Comparison of ENCODE assay signal across 8 cellular contexts in the genomic region with DNA sequence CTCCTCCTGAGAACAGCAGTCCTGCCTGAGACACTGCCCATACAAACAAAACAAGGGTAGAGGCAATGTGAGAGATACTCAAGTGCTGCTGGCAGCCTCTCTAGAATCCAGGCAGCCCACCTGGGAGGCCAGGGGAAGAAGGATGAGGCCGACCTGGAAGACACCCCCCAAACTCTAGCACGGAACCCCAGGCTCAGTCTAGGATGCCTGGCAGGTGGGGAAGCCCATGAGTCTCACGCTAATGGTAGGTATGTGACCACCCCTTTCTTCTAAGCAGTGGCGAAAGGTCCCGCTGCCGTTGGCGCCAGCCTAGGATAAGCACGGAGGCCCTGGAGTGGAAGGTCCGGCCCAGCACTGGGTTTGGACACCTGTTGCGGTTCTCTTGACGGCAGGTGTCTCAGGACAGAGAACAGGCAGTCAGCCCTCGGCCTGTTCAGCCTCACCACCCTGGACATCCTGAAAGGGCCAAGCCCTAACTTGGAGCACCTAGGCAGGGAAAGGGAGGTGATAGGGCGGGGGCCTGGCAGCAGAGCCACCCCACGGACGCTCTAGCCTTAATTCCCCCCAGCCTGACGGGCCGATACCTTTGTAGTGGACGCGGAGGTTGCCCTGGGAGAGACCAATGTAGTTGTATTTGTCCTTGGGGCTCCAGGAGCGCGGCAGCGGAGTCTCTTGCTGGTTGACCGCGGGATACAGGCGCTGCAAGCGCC. TPM values are rescaled to one million over a fixed set of nuclear protein-coding genes. Genes with fewer than 3 reads are reported as not detected.
DNase-seq lines count a peak whose midpoint lies in the region; ATAC-seq and TF ChIP-seq lines count a peak whose summit lies in the region.

No MANE protein-coding gene starts in this region.

- WGBS in HUES64, result 2% methylated on average over 26 of the region's 26 CpGs
- WGBS in mammary epithelial cell (ENCODE audit: low coverage, missing lambda C conversion rate), result 3% methylated on average over 19 of the region's 26 CpGs

- DNase-seq in DMS79 (lab: John Stamatoyannopoulos, UW), result peak; percentile 1
- DNase-seq in DMS79 treated with DMSO at 0.1 percent for 48 hours (lab: John Stamatoyannopoulos, UW), result no peak
- DNase-seq in mammary epithelial cell, result no peak
- peak; percentile 57 for DNase-seq in lower lobe of right lung
- no peak for DNase-seq in type B pancreatic cell (ENCODE audit: extremely low spot score, unreplicated experiment)
- no peak for DNase-seq in T-helper 9 cell
- DNase-seq in middle frontal gyrus (ENCODE audit: extremely low spot score, low spot score), result no peak

- peak overlapping the region; percentile 97 for H3K4me3 ChIP-seq in HUES64 (ENCODE audit: low read length)
- H3K4me3 ChIP-seq in mammary epithelial cell (replicated peaks in 1 of 3; ENCODE audit: insufficient read depth in 1 of 3, low read depth in 2 of 3, low read length in 3 of 3), result peak overlapping the region; percentile 80 to 93 (median 86)
- H3K4me3 ChIP-seq in lower lobe of right lung, result peak overlapping the region; percentile 89

- no peaks in the 10 kb centered on the region for H3K9me3 Mint-ChIP-seq in type B pancreatic cell

- H3K79me2 ChIP-seq in mammary epithelial cell (ENCODE audit: insufficient read depth, low read length), result peaks cover 45% of the 10 kb centered on the region

- peak overlapping the region; percentile 97 for H3K4me3 Mint-ChIP-seq in type B pancreatic cell

- peak overlapping the region; percentile 88 for H3K9ac ChIP-seq in HUES64 (ENCODE audit: low read depth, low read length)
- H3K9ac ChIP-seq in mammary epithelial cell (ENCODE audit: insufficient read depth, low read length), result peak overlapping the region; percentile 81

- peaks cover 9% of the 10 kb centered on the region for H3K4me1 Mint-ChIP-seq in type B pancreatic cell (ENCODE audit: unreplicated experiment)

- H3K27ac Mint-ChIP-seq in type B pancreatic cell, result peak overlapping the region; percentile 77

- H3K36me3 Mint-ChIP-seq in type B pancreatic cell, result peaks cover 4% of the 10 kb centered on the region

- intact Hi-C loops in mammary epithelial cell (cut with micrococcal nuclease) (loop anchor here (1.0 to 2.0 kb wide), 5 partner anchors 27 to 244 kb away; a partner anchor contains a TSS), lower lobe of right lung (cut with DNase I) (no loop called here)

- no peaks in the 10 kb centered on the region for H3K27me3 ChIP-seq in HUES64 (ENCODE audit: insufficient read depth, low read length)
- H3K27me3 ChIP-seq in mammary epithelial cell (ENCODE audit: insufficient read depth, low read length), result no peaks in the 10 kb centered on the region
- no peaks in the 10 kb centered on the region for H3K27me3 ChIP-seq in lower lobe of right lung (ENCODE audit: low read depth)

- H3K9me3 ChIP-seq in HUES64 (ENCODE audit: insufficient read depth, low read depth, low read length) (no peaks in the 10 kb centered on the region), mammary epithelial cell (replicated peaks; ENCODE audit: insufficient read depth, low read length) (no peaks in the 10 kb centered on the region), lower lobe of right lung (no peaks in the 10 kb centered on the region)

- CTCF ChIA-PET in mammary epithelial cell (lab: Charles Lee; ENCODE audit: low non-redundant PET), result interaction anchor here (0.6 to 1.2 kb wide), 4 partner anchors 10 to 133 kb away, joined by 3 to 13 read pairs (median 4); no protein-coding TSS in a partner anchor

- H3K4me1 ChIP-seq in HUES64 (ENCODE audit: insufficient read depth, low read length), result peaks cover 9% of the 10 kb centered on the region; the same call in 1 of the 2 replicates
- H3K4me1 ChIP-seq in mammary epithelial cell (ENCODE audit: insufficient read depth, low read length), result peaks cover 15% of the 10 kb centered on the region
- H3K4me1 ChIP-seq in lower lobe of right lung, result peaks cover 25% of the 10 kb centered on the region

- peak; percentile 5 to 38 for ATAC-seq in lower lobe of right lung

- no peaks in the 10 kb centered on the region for H4K20me1 ChIP-seq in mammary epithelial cell (ENCODE audit: insufficient read depth, low read length)

- dilution Hi-C loops in mammary epithelial cell (cut with HindIII; ENCODE audit: low sequenced_read_pairs), result no loop called here

- no peaks in the 10 kb centered on the region for H3K27me3 Mint-ChIP-seq in type B pancreatic cell

- H3K36me3 ChIP-seq in HUES64 (ENCODE audit: insufficient read depth, low read length) (peaks cover 22% of the 10 kb centered on the region), mammary epithelial cell (ENCODE audit: insufficient read depth, low read length) (peaks cover 7% of the 10 kb centered on the region), lower lobe of right lung (peaks cover 22% of the 10 kb centered on the region)

- H3K4me2 ChIP-seq in mammary epithelial cell (ENCODE audit: insufficient read depth, low read depth, low read length), result peak overlapping the region; percentile 91

- in situ Hi-C loops in mammary epithelial cell (cut with MboI; ENCODE audit: low sequenced_read_pairs in 2 of 2), result loop anchor here in 1 of 2 donors (25.0 kb wide), 1 partner anchor 294 kb away; no protein-coding TSS in a partner anchor

- H2AFZ ChIP-seq in mammary epithelial cell (ENCODE audit: low read depth, low read length), result peak overlapping the region; percentile 97

- TF ChIP-seq CTCF in mammary epithelial cell (conservative IDR thresholded peaks at IDR 0.05 in 1 of 2, IDR thresholded peaks at IDR 0.05 in 1 of 2; ENCODE audit: extremely low read depth in 1 of 2, insufficient read depth in 1 of 2, low read depth in 1 of 2, low read length in 2 of 2), result no peak
- no peak for TF ChIP-seq CTCF in lower lobe of right lung (IDR thresholded peaks at IDR 0.05)
- TF ChIP-seq CTCF in type B pancreatic cell (conservative IDR thresholded peaks at IDR 0.05), result no peak

- BruUV-seq in mammary epithelial cell (replicated peaks; lab: Mats Ljungman, UMichigan), result no TSS peak

- H3K27ac ChIP-seq in HUES64 (ENCODE audit: low read depth, low read length), result peak overlapping the region; percentile 61
- H3K27ac ChIP-seq in mammary epithelial cell (ENCODE audit: insufficient read depth, low read depth, low read length), result peak overlapping the region; percentile 78
- peak overlapping the region; percentile 84 for H3K27ac ChIP-seq in lower lobe of right lung

RNA-seq across cellular contexts. Expression of a gene that starts 0.5 kb away (rescaled TPM):
- polyA plus RNA-seq in HUES64 (2013, experiment 1 of 2), result 9.7 TPM
- 9.1 TPM for polyA plus RNA-seq in HUES64 (2013, experiment 2 of 2)
- total RNA-seq in mammary epithelial cell, result 10 to 100 TPM in 1 of 2 donors, 1 to 10 TPM in 1; 5.5 to 15.3 TPM
- 9.4 TPM for polyA plus RNA-seq in mammary epithelial cell
- 18.5 TPM for polyA minus RNA-seq in mammary epithelial cell
- total RNA-seq in lower lobe of right lung, result 21.7 TPM
- total RNA-seq in type B pancreatic cell (ENCODE audit: low replicate concordance), result 27.3 and 27.5 TPM in 2 replicates

RNA-seq across cellular contexts. Expression of a gene that starts 0.8 kb away (rescaled TPM):
- polyA plus RNA-seq in HUES64 (2013, experiment 1 of 2), result 0.85 TPM
- 1.1 TPM for polyA plus RNA-seq in HUES64 (2013, experiment 2 of 2)
- total RNA-seq in mammary epithelial cell, result under 1 TPM; 0.33 to 0.99 TPM
- 0.51 TPM for polyA plus RNA-seq in mammary epithelial cell
- not detected for polyA minus RNA-seq in mammary epithelial cell
- 3.5 TPM for total RNA-seq in lower lobe of right lung
- total RNA-seq in type B pancreatic cell (ENCODE audit: low replicate concordance), result 3.9 and 7.2 TPM in 2 replicates

RNA-seq across cellular contexts. Expression of a gene that starts 36.2 kb away (rescaled TPM):
- 32.9 TPM for polyA plus RNA-seq in HUES64 (2013, experiment 1 of 2)
- polyA plus RNA-seq in HUES64 (2013, experiment 2 of 2), result 34.4 TPM
- 10 to 100 TPM; 11.7 to 13.1 TPM for total RNA-seq in mammary epithelial cell
- polyA plus RNA-seq in mammary epithelial cell, result 21.2 TPM
- 10.6 TPM for polyA minus RNA-seq in mammary epithelial cell
- 26.1 TPM for total RNA-seq in lower lobe of right lung
- total RNA-seq in type B pancreatic cell (ENCODE audit: low replicate concordance), result 25.5 and 35.1 TPM in 2 replicates

RNA-seq across cellular contexts. Expression of a gene that starts 40.9 kb away (rescaled TPM):
- polyA plus RNA-seq in HUES64 (2013, experiment 1 of 2), result 242 TPM
- polyA plus RNA-seq in HUES64 (2013, experiment 2 of 2), result 239 TPM
- total RNA-seq in mammary epithelial cell, result 100 to 1,000 TPM; 158 to 198 TPM
- 452 TPM for polyA plus RNA-seq in mammary epithelial cell
- polyA minus RNA-seq in mammary epithelial cell, result 283 TPM
- total RNA-seq in lower lobe of right lung, result 55.8 TPM
- 144 and 149 TPM in 2 replicates for total RNA-seq in type B pancreatic cell (ENCODE audit: low replicate concordance)

RNA-seq across cellular contexts. Expression of a gene that starts 41.6 kb away (rescaled TPM):
- 35.3 TPM for polyA plus RNA-seq in HUES64 (2013, experiment 1 of 2)
- 31.2 TPM for polyA plus RNA-seq in HUES64 (2013, experiment 2 of 2)
- total RNA-seq in mammary epithelial cell (10 to 100 TPM; 27.2 to 48.5 TPM), lower lobe of right lung (29.9 TPM), type B pancreatic cell (ENCODE audit: low replicate concordance) (67.6 and 74.2 TPM in 2 replicates)
- 35.6 TPM for polyA plus RNA-seq in mammary epithelial cell
- polyA minus RNA-seq in mammary epithelial cell, result 25.7 TPM

Comparison
In these comparisons a context has a peak if more than half of its experiments do, and no peak if none do; other contexts are left out.
1. DNase-seq: peak in DMS79 (single experiment) and lower lobe of right lung (single experiment); none in DMS79 treated with DMSO at 0.1 percent for 48 hours (single experiment), mammary epithelial cell (single experiment), type B pancreatic cell (single experiment), T-helper 9 cell (single experiment) and middle frontal gyrus (single experiment).
2. Peak in every context shown above with its lines, with median percentiles within 50 percentile points of each other: H3K27ac ChIP-seq and H3K4me3 ChIP-seq.